ENCODE assay signal across 21 cellular contexts in the genomic region with DNA sequence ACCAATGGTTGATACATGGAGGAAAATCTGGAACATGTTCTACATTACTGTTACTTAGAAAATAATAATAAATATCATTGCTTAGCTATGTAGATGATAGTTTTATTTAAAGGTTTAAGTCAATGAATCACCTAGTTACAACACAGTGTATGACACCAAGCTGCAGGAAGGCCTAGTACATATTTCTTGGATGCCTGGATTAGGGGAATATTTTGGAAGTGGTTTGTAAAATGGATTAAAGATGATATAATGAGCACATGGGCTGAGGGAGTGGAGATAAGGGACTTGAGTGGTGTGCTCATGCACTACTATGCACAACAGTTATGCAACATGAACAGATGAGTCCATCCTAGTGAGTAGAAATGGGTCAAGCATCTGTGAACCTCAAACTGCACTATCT.
"Had no signal": no experiment of that assay in that cellular context is flagged by ENCODE, and none has a peak within 500 bp of the region (broad histone marks: within the 10 kb centered on the region; RNA-seq: fewer than 3 reads in every experiment).

No MANE protein-coding gene starts in this region.

- H3K9ac ChIP-seq: parathyroid adenoma had no signal

- H3K4me3 ChIP-seq: gastrocnemius medialis, lung, mucosa of descending colon, right lobe of liver, suprapubic skin, transverse colon, upper lobe of right lung, uterus had no signal

- DNase-seq: cortex of kidney; gastrocnemius medialis; head of caudate nucleus; mucosa of descending colon; naive B cell; right lobe of liver; small intestine; stimulated activated CD4-positive, alpha-beta T cell treated with anti-CD3 and anti-CD28 coated beads, Interleukin-15, amount 100 ng/mL, for 24 hours; stimulated activated CD4-positive, alpha-beta T cell treated with anti-CD3 and anti-CD28 coated beads, Interleukin-2, amount 100 ng/mL, for 48 hours; stimulated activated naive CD4-positive, alpha-beta T cell; stimulated activated naive CD8-positive, alpha-beta T cell treated with anti-CD3 and anti-CD28 coated beads, Interleukin-15, amount 100 ng/mL, for 72 hours; transverse colon; upper lobe of right lung; uterus had no signal

- H3K27me3 ChIP-seq: gastrocnemius medialis, neutrophil, right lobe of liver, suprapubic skin, transverse colon, upper lobe of right lung, uterus had no signal

- ATAC-seq: esophagus mucosa; gastrocnemius medialis; mucosa of descending colon; natural killer cell treated with Interleukin-12 subunit alpha and Interleukin-12 subunit beta and Interleukin-15 and Interleukin-18, amount 100 ng/mL, for 72 hours; right lobe of liver; stimulated activated naive CD8-positive, alpha-beta T cell treated with anti-CD3 and anti-CD28 coated beads, Interleukin-15, amount 100 ng/mL, for 72 hours; upper lobe of right lung had no signal

- H2AFZ ChIP-seq: parathyroid adenoma had no signal

- H3K9me3 ChIP-seq: gastrocnemius medialis, mucosa of descending colon, neutrophil, right lobe of liver, suprapubic skin, transverse colon, upper lobe of right lung, uterus had no signal

- H3K36me3 ChIP-seq: gastrocnemius medialis, neutrophil, right lobe of liver, suprapubic skin, transverse colon, upper lobe of right lung, uterus had no signal

- H3K27ac ChIP-seq: epithelial cell of prostate, gastrocnemius medialis, neutrophil, parathyroid adenoma, right lobe of liver, suprapubic skin, transverse colon, upper lobe of right lung, uterus had no signal

- H3K4me1 ChIP-seq: gastrocnemius medialis, parathyroid adenoma, right lobe of liver, suprapubic skin, transverse colon, upper lobe of right lung, uterus had no signal
